ENCODE assay signal across 8 cellular contexts in genomic region chr3:133927543-133928066, GRCh38. TPM values are rescaled to one million over a fixed set of nuclear protein-coding genes. Genes with fewer than 3 reads are reported as not detected.
DNase-seq lines count a peak whose midpoint lies in the region; ATAC-seq, FAIRE-seq and TF ChIP-seq lines count a peak whose summit lies in the region.

No MANE protein-coding gene starts in this region.

- no peaks in the 10 kb centered on the region for H3F3A ChIP-seq in smooth muscle cell (ENCODE audit: low read depth)

- H3K9ac ChIP-seq in smooth muscle cell (ENCODE audit: low read depth): peak overlapping the region; percentile 47

- DNase-seq in AG04449 (ENCODE audit: low read depth, low spot score) (no peak), astrocyte of the cerebellum (ENCODE audit: low read depth) (no peak), smooth muscle cell (lab: John Stamatoyannopoulos, UW; ENCODE audit: unreplicated experiment) (peak; percentile 28), RCC 7860 (ENCODE audit: low spot score) (no peak)
- DNase-seq in T-helper 2 cell treated with Interferon-gamma antibody and Interleukin-4, amounts not matched to agents 5 μg/mL and 100 μg/mL, for 36 hours (ENCODE audit: low spot score): peak; percentile 75

- H3K36me3 Mint-ChIP-seq in T-helper 2 cell treated with Interferon-gamma antibody and Interleukin-4, amounts not matched to agents 5 μg/mL and 100 μg/mL, for 36 hours (ENCODE audit: low read depth): no peaks in the 10 kb centered on the region

- POLR2A ChIA-PET in AG04449 (lab: Yijun Ruan, JAX): no interaction called here

- WGBS in smooth muscle cell (ENCODE audit: low lambda C conversion rate): 12% methylated on average over 25 of the region's 50 CpGs

- FAIRE-seq in RCC 7860 (lab: Jason Lieb, UNC): no peak

- peaks cover 20% of the 10 kb centered on the region for H3K27me3 Mint-ChIP-seq in T-helper 2 cell treated with Interferon-gamma antibody and Interleukin-4, amounts not matched to agents 5 μg/mL and 100 μg/mL, for 36 hours (ENCODE audit: low read depth)

- CTCF ChIA-PET in AG04449 (lab: Yijun Ruan, JAX): interaction anchor here (0.6 to 8.2 kb wide), 31 partner anchors 8 to 1201 kb away, joined by 3 to 139 read pairs (median 5); no protein-coding TSS in a partner anchor

- peaks cover 5% of the 10 kb centered on the region for H3K27me3 ChIP-seq in smooth muscle cell (ENCODE audit: low read depth)

- H2AFZ ChIP-seq in smooth muscle cell (ENCODE audit: low read depth): peak overlapping the region; percentile 93

- H4K20me1 ChIP-seq in smooth muscle cell (ENCODE audit: low read depth): no peaks in the 10 kb centered on the region

- no peak overlapping the region for H3K27ac Mint-ChIP-seq in T-helper 2 cell treated with Interferon-gamma antibody and Interleukin-4, amounts not matched to agents 5 μg/mL and 100 μg/mL, for 36 hours

- H3K9me3 ChIP-seq in iPS-18c (ENCODE audit: control insufficient read depth, insufficient read depth, low read length): no peaks in the 10 kb centered on the region
- no peaks in the 10 kb centered on the region for H3K9me3 ChIP-seq in smooth muscle cell (replicated peaks; ENCODE audit: low read depth)

- TF ChIP-seq CTCF in AG04449 (IDR thresholded peaks at IDR 0.05; ENCODE audit: insufficient read depth, low read length, missing control alignments) (peak; percentile 72), astrocyte of the cerebellum (IDR thresholded peaks at IDR 0.05; ENCODE audit: low read depth, low read length, missing control alignments) (peak; percentile 64), smooth muscle cell (IDR thresholded peaks at IDR 0.05; ENCODE audit: borderline replicate concordance, insufficient read depth, poor library complexity, severe bottlenecking) (peak; percentile 78)

- in situ Hi-C loops in astrocyte of the cerebellum (cut with HindIII; ENCODE audit: low sequenced_read_pairs): loop anchor here (25.0 kb wide), 2 partner anchors 285 to 560 kb away; partner anchors contain the start of genes ANAPC13 and CEP63

- peaks cover 8% of the 10 kb centered on the region for H3K4me1 ChIP-seq in smooth muscle cell (ENCODE audit: low read depth)

- H3K4me1 Mint-ChIP-seq in T-helper 2 cell treated with Interferon-gamma antibody and Interleukin-4, amounts not matched to agents 5 μg/mL and 100 μg/mL, for 36 hours (ENCODE audit: low read depth): peaks cover 5% of the 10 kb centered on the region

- H3K79me2 ChIP-seq in smooth muscle cell (ENCODE audit: low read depth): no peaks in the 10 kb centered on the region

- H3K4me2 ChIP-seq in smooth muscle cell: peak overlapping the region; percentile 97

- H3K4me3 ChIP-seq in AG04449 (ENCODE audit: low read depth, low read length) (peak overlapping the region; percentile 52), astrocyte of the cerebellum (ENCODE audit: low read depth, low read length) (peak overlapping the region; percentile 45), iPS-18c (ENCODE audit: insufficient read depth, low read depth, low read length) (peak overlapping the region; percentile 60), smooth muscle cell (peak overlapping the region; percentile 70)

- peak overlapping the region; percentile 71 for H3K4me3 Mint-ChIP-seq in T-helper 2 cell treated with Interferon-gamma antibody and Interleukin-4, amounts not matched to agents 5 μg/mL and 100 μg/mL, for 36 hours

- H3K36me3 ChIP-seq in smooth muscle cell (ENCODE audit: low read depth): no peaks in the 10 kb centered on the region

- no peaks in the 10 kb centered on the region for H3K9me3 Mint-ChIP-seq in T-helper 2 cell treated with Interferon-gamma antibody and Interleukin-4, amounts not matched to agents 5 μg/mL and 100 μg/mL, for 36 hours

- H3K27ac ChIP-seq in smooth muscle cell (ENCODE audit: low read depth): no peak overlapping the region

- ATAC-seq in GM18868 (IDR thresholded peaks at IDR 0.05; ENCODE audit: unreplicated experiment): peak; percentile 85
- ATAC-seq in HG03432 (IDR thresholded peaks at IDR 0.05; ENCODE audit: unreplicated experiment): peak; percentile 84

RNA-seq across cellular contexts. Expression of gene RAB6B, which starts 31.9 kb away (rescaled TPM):
- total RNA-seq in smooth muscle cell: 1.6 and 2.0 TPM in 2 replicates
- 1.2 and 2.2 TPM in 2 replicates for polyA plus RNA-seq in smooth muscle cell

Comparison
In these comparisons a context has a peak if more than half of its experiments do, and no peak if none do; other contexts are left out.
1. DNase-seq: peak in T-helper 2 cell treated with Interferon-gamma antibody and Interleukin-4, amounts not matched to agents 5 μg/mL and 100 μg/mL, for 36 hours (single experiment) and smooth muscle cell (single experiment); none in AG04449 (single experiment), astrocyte of the cerebellum (single experiment) and RCC 7860 (single experiment).
2. Peak in every context shown above with its lines, with median percentiles within 50 percentile points of each other: H3K4me3 ChIP-seq and CTCF ChIP-seq.